In the genomic region with DNA sequence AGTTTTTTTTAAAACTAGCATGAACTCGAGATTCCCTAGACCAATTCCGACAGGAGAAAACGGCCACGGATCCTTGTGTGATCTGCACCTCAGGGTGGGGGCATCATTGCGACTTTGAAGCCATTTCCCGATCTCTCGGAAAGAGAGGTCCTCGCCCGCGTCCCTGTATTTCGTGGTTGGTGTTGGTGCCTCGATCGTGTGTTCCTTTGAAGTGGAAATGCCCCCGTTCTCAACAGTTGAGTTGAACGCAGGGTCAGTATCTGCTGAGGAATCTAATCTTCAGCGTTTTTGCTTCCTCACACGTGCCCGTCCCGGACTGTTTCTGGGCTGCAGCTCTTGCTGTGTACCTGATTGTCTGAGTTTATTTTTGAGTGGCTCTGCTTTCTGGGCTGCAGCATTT, we compare ENCODE assay signal across 8 cellular contexts. TPM values are rescaled to one million over a fixed set of nuclear protein-coding genes. Genes with fewer than 3 reads are reported as not detected.
DNase-seq lines count a peak whose midpoint lies in the region; ATAC-seq, FAIRE-seq and TF ChIP-seq lines count a peak whose summit lies in the region.

No MANE protein-coding gene starts in this region.

- H3K36me3 ChIP-seq in OCI-LY3 (replicated peaks; ENCODE audit: low read depth, low read length): peaks cover 11% of the 10 kb centered on the region

- H3K27me3 Mint-ChIP-seq in natural killer cell treated with Interleukin-12 subunit alpha and Interleukin-12 subunit beta and Interleukin-15 and Interleukin-18, amount 100 ng/mL, for 72 hours: no peaks in the 10 kb centered on the region

- H3K36me3 Mint-ChIP-seq in natural killer cell treated with Interleukin-12 subunit alpha and Interleukin-12 subunit beta and Interleukin-15 and Interleukin-18, amount 100 ng/mL, for 72 hours: peaks cover 7% of the 10 kb centered on the region

- H4K20me1 ChIP-seq in OCI-LY3 (ENCODE audit: insufficient read depth, low read length): no peaks in the 10 kb centered on the region

- H3K9me3 ChIP-seq in OCI-LY3 (ENCODE audit: insufficient read depth, low read length): no peaks in the 10 kb centered on the region

- H3K9me3 Mint-ChIP-seq in natural killer cell treated with Interleukin-12 subunit alpha and Interleukin-12 subunit beta and Interleukin-15 and Interleukin-18, amount 100 ng/mL, for 72 hours: no peaks in the 10 kb centered on the region

- peak overlapping the region; percentile 98 for H3K4me2 ChIP-seq in OCI-LY3 (ENCODE audit: low read length)

- no peak for ATAC-seq in natural killer cell treated with Interleukin-12 subunit alpha and Interleukin-12 subunit beta and Interleukin-15 and Interleukin-18, amount 100 ng/mL, for 72 hours
- ATAC-seq in GM18909 (IDR thresholded peaks at IDR 0.05; ENCODE audit: poor library complexity, unreplicated experiment): no peak
- ATAC-seq in GM18498 (IDR thresholded peaks at IDR 0.05; ENCODE audit: unreplicated experiment): no peak
- no peak for ATAC-seq in GM18502 (IDR thresholded peaks at IDR 0.05; ENCODE audit: poor library complexity, unreplicated experiment)
- ATAC-seq in GM19397 (IDR thresholded peaks at IDR 0.05; ENCODE audit: unreplicated experiment): no peak

- no peak overlapping the region for H3K27ac ChIP-seq in OCI-LY3 (ENCODE audit: low read length)
- H3K27ac ChIP-seq in coronary artery: peak overlapping the region; percentile 17 to 82

- no peak for TF ChIP-seq CTCF in OCI-LY3 (IDR thresholded peaks at IDR 0.05; ENCODE audit: low read depth, low read length)
- TF ChIP-seq CTCF in coronary artery (IDR thresholded peaks at IDR 0.05): no peak

- H3K4me3 ChIP-seq in OCI-LY3 (ENCODE audit: low read length): peak overlapping the region; percentile 90
- peak overlapping the region; percentile 84 for H3K4me3 ChIP-seq in coronary artery

- no peaks in the 10 kb centered on the region for H3K27me3 ChIP-seq in OCI-LY3 (ENCODE audit: low read depth, low read length)

- no peak overlapping the region for H2AFZ ChIP-seq in OCI-LY3 (ENCODE audit: low read depth, low read length)

- peak overlapping the region; percentile 66 for H3K9ac ChIP-seq in OCI-LY3 (ENCODE audit: low read length)

- peak overlapping the region; percentile 55 to 86 for H3K27ac Mint-ChIP-seq in natural killer cell treated with Interleukin-12 subunit alpha and Interleukin-12 subunit beta and Interleukin-15 and Interleukin-18, amount 100 ng/mL, for 72 hours

- H3K4me3 Mint-ChIP-seq in natural killer cell treated with Interleukin-12 subunit alpha and Interleukin-12 subunit beta and Interleukin-15 and Interleukin-18, amount 100 ng/mL, for 72 hours: peak overlapping the region; percentile 91

- peaks cover 55% of the 10 kb centered on the region for H3K79me2 ChIP-seq in OCI-LY3 (ENCODE audit: low read length)

- peak; percentile 13 for FAIRE-seq in GM12891 (lab: Jason Lieb, UNC)

- TF ChIP-seq POLR2A in GM12891 (IDR thresholded peaks at IDR 0.05; ENCODE audit: low read depth, low read length): no peak

- DNase-seq in GM12891 (ENCODE audit: insufficient read length, low spot score): no peak
- DNase-seq in coronary artery (ENCODE audit: low spot score): no peak
- no peak for DNase-seq in natural killer cell treated with Interleukin-12 subunit alpha and Interleukin-12 subunit beta and Interleukin-15 and Interleukin-18, amount 100 ng/mL, for 72 hours (ENCODE audit: low spot score)

- H3K4me1 ChIP-seq in OCI-LY3 (ENCODE audit: low read length): peaks cover 23% of the 10 kb centered on the region

- peaks cover 23 to 28% of the 10 kb centered on the region in 2 donors for H3K4me1 Mint-ChIP-seq in natural killer cell treated with Interleukin-12 subunit alpha and Interleukin-12 subunit beta and Interleukin-15 and Interleukin-18, amount 100 ng/mL, for 72 hours (ENCODE audit: low read depth in 2 of 2)

TF ChIP-seq in GM12891, 5 proteins besides CTCF, POLR2A, EP300 and RAD21:
- TF ChIP-seq TAF1 (IDR thresholded peaks at IDR 0.05; ENCODE audit: low read depth, low read length): no peak

RNA-seq across cellular contexts. Expression of a gene that starts 1.1 kb away (rescaled TPM):
- 3.7 TPM for polyA plus RNA-seq in GM12891 (2012; ENCODE audit: low read depth, missing spikeins)
- total RNA-seq in natural killer cell treated with Interleukin-12 subunit alpha and Interleukin-12 subunit beta and Interleukin-15 and Interleukin-18, amount 100 ng/mL, for 72 hours: 10 to 100 TPM; 33.3 to 35.3 TPM

RNA-seq across cellular contexts. Expression of a gene that starts 1.4 kb away (rescaled TPM):
- polyA plus RNA-seq in GM12891 (2012; ENCODE audit: low read depth, missing spikeins): 3.2 TPM
- total RNA-seq in natural killer cell treated with Interleukin-12 subunit alpha and Interleukin-12 subunit beta and Interleukin-15 and Interleukin-18, amount 100 ng/mL, for 72 hours: 1 to 10 TPM; 5.1 to 7.0 TPM
